Comparison of ENCODE assay signal across 1 cellular context in genomic region chr20:50360921-50361320, GRCh38.
TF ChIP-seq lines count a peak whose summit lies in the region.

No MANE protein-coding gene starts in this region.

TF ChIP-seq in SK-N-SH, 30 proteins besides CTCF, POLR2A, EP300 and RAD21 (continued from another document):
- TF ChIP-seq NFIC (IDR thresholded peaks at IDR 0.05; ENCODE audit: borderline replicate concordance), result no peak
- TF ChIP-seq SIN3A (IDR thresholded peaks at IDR 0.05; ENCODE audit: borderline replicate concordance, low read depth, low read length), result no peak
